Comparison of ENCODE assay signal across 9 cellular contexts in genomic region chr1:44327679-44328491, GRCh38. TPM values are rescaled to one million over a fixed set of nuclear protein-coding genes. Genes with fewer than 3 reads are reported as not detected.
DNase-seq lines count a peak whose midpoint lies in the region; ATAC-seq and TF ChIP-seq lines count a peak whose summit lies in the region.
"Had no signal": no experiment of that assay in that cellular context is flagged by ENCODE, and none has a peak within 500 bp of the region (broad histone marks: within the 10 kb centered on the region; RNA-seq: fewer than 3 reads in every experiment).

No MANE protein-coding gene starts in this region.

- H3K4me1 Mint-ChIP-seq in activated CD8-positive, alpha-beta T cell treated with anti-CD3 and anti-CD28 coated beads for 36 hours (ENCODE audit: low read depth): peaks cover 2% of the 10 kb centered on the region

- CTCF ChIA-PET in activated CD8-positive, alpha-beta T cell treated with anti-CD3 and anti-CD28 coated beads for 36 hours (lab: Charles Lee): interaction anchor here (0.6 to 1.1 kb wide), 2 partner anchors 14 to 325 kb away, joined by 3 to 4 read pairs; no protein-coding TSS in a partner anchor

- no peaks in the 10 kb centered on the region for H3K27me3 Mint-ChIP-seq in activated CD8-positive, alpha-beta T cell treated with anti-CD3 and anti-CD28 coated beads for 36 hours
- H3K27me3 Mint-ChIP-seq: IgD-negative memory B cell had no signal

- DNase-seq in GOT3 (lab: John Stamatoyannopoulos, UW) (peak; percentile 92), NCI-H510A treated with DMSO at 0.1 percent for 48 hours (lab: John Stamatoyannopoulos, UW) (peak; percentile 99), dermis blood vessel endothelial cell (peak; percentile 97), medulla oblongata (ENCODE audit: extremely low spot score) (peak; percentile 32), OCI-M2 (lab: John Stamatoyannopoulos, UW; ENCODE audit: unreplicated experiment) (no peak)
- no peak for DNase-seq in activated CD8-positive, alpha-beta T cell treated with anti-CD3 and anti-CD28 coated beads for 36 hours

- intact Hi-C loops in activated CD8-positive, alpha-beta T cell treated with anti-CD3 and anti-CD28 coated beads for 36 hours (cut with micrococcal nuclease): no loop called here

- peaks cover 7% of the 10 kb centered on the region for H3K36me3 Mint-ChIP-seq in activated CD8-positive, alpha-beta T cell treated with anti-CD3 and anti-CD28 coated beads for 36 hours (ENCODE audit: low read depth)

- no peak for TF ChIP-seq CTCF in activated CD8-positive, alpha-beta T cell treated with anti-CD3 and anti-CD28 coated beads for 36 hours (IDR thresholded peaks at IDR 0.05)

- no peak overlapping the region for H3K4me3 Mint-ChIP-seq in activated CD8-positive, alpha-beta T cell treated with anti-CD3 and anti-CD28 coated beads for 36 hours
- H3K4me3 Mint-ChIP-seq: IgD-negative memory B cell had no signal

- no peak overlapping the region for H3K27ac Mint-ChIP-seq in activated CD8-positive, alpha-beta T cell treated with anti-CD3 and anti-CD28 coated beads for 36 hours

- no peak for ATAC-seq in activated CD8-positive, alpha-beta T cell treated with anti-CD3 and anti-CD28 coated beads for 36 hours
- no peak for ATAC-seq in HG02763 (IDR thresholded peaks at IDR 0.05; ENCODE audit: unreplicated experiment)
- no peak for ATAC-seq in GM19023 (IDR thresholded peaks at IDR 0.05; ENCODE audit: unreplicated experiment)

- no peaks in the 10 kb centered on the region for H3K9me3 Mint-ChIP-seq in activated CD8-positive, alpha-beta T cell treated with anti-CD3 and anti-CD28 coated beads for 36 hours
- H3K9me3 Mint-ChIP-seq: IgD-negative memory B cell had no signal

- POLR2A ChIA-PET in activated CD8-positive, alpha-beta T cell treated with anti-CD3 and anti-CD28 coated beads for 36 hours (lab: Charles Lee): interaction anchor here (1.6 kb wide), 1 partner anchor 10 kb away, joined by 6 read pairs; no protein-coding TSS in a partner anchor

RNA-seq across cellular contexts. Expression of gene ERI3, which starts 27.2 kb away (rescaled TPM):
- 35.1 and 36.6 TPM in 2 replicates for total RNA-seq in dermis blood vessel endothelial cell
- total RNA-seq in activated CD8-positive, alpha-beta T cell treated with anti-CD3 and anti-CD28 coated beads for 36 hours: 10 to 100 TPM; 42.3 to 43.3 TPM

Comparison
In these comparisons a context has a peak if more than half of its experiments do, and no peak if none do; other contexts are left out.
1. DNase-seq: peak in GOT3 (single experiment), NCI-H510A treated with DMSO at 0.1 percent for 48 hours (single experiment), dermis blood vessel endothelial cell (single experiment) and medulla oblongata (single experiment); none in OCI-M2 (single experiment) and activated CD8-positive, alpha-beta T cell treated with anti-CD3 and anti-CD28 coated beads for 36 hours (single experiment).